11 cellular contexts compared by ENCODE assay signal in the genomic region with DNA sequence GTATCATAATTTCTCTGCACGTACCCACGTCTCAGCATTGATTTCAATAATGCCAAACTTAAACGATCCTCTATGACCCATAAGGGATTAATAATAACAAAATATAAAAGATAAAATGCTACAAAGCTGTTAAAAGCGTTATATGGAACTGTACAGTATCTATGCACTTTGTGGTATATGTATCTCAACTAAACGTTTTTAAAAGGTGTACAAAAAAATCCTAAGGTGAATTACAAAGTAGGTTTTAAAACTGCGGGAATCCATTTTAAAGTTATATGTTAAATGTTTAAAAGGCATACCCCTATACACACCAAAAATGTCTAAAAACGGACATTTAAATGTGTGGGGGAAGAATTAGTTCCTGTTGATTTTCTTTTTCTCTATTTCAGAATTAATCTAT. TPM values are rescaled to one million over a fixed set of nuclear protein-coding genes. Genes with fewer than 3 reads are reported as not detected.
DNase-seq lines count a peak whose midpoint lies in the region; ATAC-seq and TF ChIP-seq lines count a peak whose summit lies in the region.
"Had no signal": no experiment of that assay in that cellular context is flagged by ENCODE, and none has a peak within 500 bp of the region (broad histone marks: within the 10 kb centered on the region; RNA-seq: fewer than 3 reads in every experiment).

No MANE protein-coding gene starts in this region.

- no peaks in the 10 kb centered on the region for H4K20me1 ChIP-seq in IMR-90 (ENCODE audit: insufficient read depth, low read length)
- no peaks in the 10 kb centered on the region for H4K20me1 ChIP-seq in mammary epithelial cell (ENCODE audit: insufficient read depth, low read length)

- H4K5ac ChIP-seq in IMR-90 (ENCODE audit: low read depth, low read length), result no peak overlapping the region

- no peak for TF ChIP-seq RAD21 in IMR-90 (IDR thresholded peaks at IDR 0.05; ENCODE audit: low read length)

- H3K36me3 Mint-ChIP-seq in naive B cell, result no peaks in the 10 kb centered on the region

- H4K8ac ChIP-seq in IMR-90 (ENCODE audit: low read depth in 2 of 2, low read length in 2 of 2), result no peak overlapping the region; a peak in 1 of 4 replicates

- no TSS peak for BruUV-seq in IMR-90 (replicated peaks; lab: Mats Ljungman, UMichigan)
- no TSS peak for BruUV-seq in mammary epithelial cell (replicated peaks; lab: Mats Ljungman, UMichigan)

- H3K18ac ChIP-seq in IMR-90 (ENCODE audit: low read depth, low read length), result no peak overlapping the region

- POLR2A ChIA-PET in IMR-90 (lab: Charles Lee; ENCODE audit: unreplicated experiment), result no interaction called here

- TF ChIP-seq POLR2A in IMR-90 (IDR thresholded peaks at IDR 0.05; ENCODE audit: low read depth, low read length), result no peak

- H3K27ac ChIP-seq in ACC112 (ENCODE audit: low read depth, low read length) (no peak overlapping the region), IMR-90 (ENCODE audit: insufficient read depth, low read length) (no peak overlapping the region), mammary epithelial cell (ENCODE audit: insufficient read depth, low read depth, low read length) (no peak overlapping the region)

- peak overlapping the region; percentile 64 for H3K4me2 ChIP-seq in IMR-90 (ENCODE audit: low read depth, low read length)
- H3K4me2 ChIP-seq in mammary epithelial cell (ENCODE audit: insufficient read depth, low read depth, low read length), result peak overlapping the region; percentile 78

- intact Hi-C loops in IMR-90 (cut with micrococcal nuclease), result no loop called here
- intact Hi-C loops in mammary epithelial cell (cut with micrococcal nuclease), result no loop called here

- peaks cover 0 to 10% of the 10 kb centered on the region in 2 experiments; a peak in 1 of 4 replicates for H3K79me1 ChIP-seq in IMR-90 (ENCODE audit: low read depth in 1 of 2, low read length in 2 of 2)

- H3K27me3 ChIP-seq in ACC112 (ENCODE audit: insufficient read depth, low read length) (no peaks in the 10 kb centered on the region), IMR-90 (ENCODE audit: control insufficient read depth, insufficient read depth, low read length) (no peaks in the 10 kb centered on the region), mammary epithelial cell (ENCODE audit: insufficient read depth, low read length) (no peaks in the 10 kb centered on the region)

- H2AK5ac ChIP-seq in IMR-90 (ENCODE audit: low read depth, low read length), result no peak overlapping the region

- H2BK5ac ChIP-seq in IMR-90 (ENCODE audit: low read depth, low read length, poor library complexity, severe bottlenecking), result no peak overlapping the region

- no peaks in the 10 kb centered on the region for H3K9me1 ChIP-seq in IMR-90 (ENCODE audit: insufficient read depth, low read length)

- peaks cover 12 to 25% (median 13%) of the 10 kb centered on the region in 3 donors for H3K4me1 Mint-ChIP-seq in naive B cell

- no peak overlapping the region for H2BK120ac ChIP-seq in IMR-90 (ENCODE audit: low read depth, low read length)

- CTCF ChIA-PET in IMR-90 (lab: Yijun Ruan, JAX), result no interaction called here
- CTCF ChIA-PET in mammary epithelial cell (lab: Charles Lee; ENCODE audit: low non-redundant PET), result no interaction called here

- H3K36me3 ChIP-seq in ACC112 (ENCODE audit: insufficient read depth, low read length) (no peaks in the 10 kb centered on the region; the same call in 1 of the 2 replicates), IMR-90 (ENCODE audit: control insufficient read depth, insufficient read depth, low read length) (no peaks in the 10 kb centered on the region), mammary epithelial cell (ENCODE audit: insufficient read depth, low read length) (no peaks in the 10 kb centered on the region)

- H3K27ac Mint-ChIP-seq in naive B cell, result peak overlapping the region in 2 of 6 donors; percentile 97 to 98

- H3K14ac ChIP-seq in IMR-90 (replicated peaks; ENCODE audit: low read depth, low read length), result no peak overlapping the region

- dilution Hi-C loops in IMR-90 (cut with HindIII; ENCODE audit: low sequenced_read_pairs, unreplicated experiment), result no loop called here
- dilution Hi-C loops in mammary epithelial cell (cut with HindIII; ENCODE audit: low sequenced_read_pairs), result no loop called here

- H3K79me2 ChIP-seq in ACC112 (ENCODE audit: control insufficient read depth, insufficient read depth, low read length, unreplicated experiment) (peaks cover 18% of the 10 kb centered on the region), mammary epithelial cell (ENCODE audit: insufficient read depth, low read length) (peaks cover 3% of the 10 kb centered on the region)

- TF ChIP-seq CTCF in IMR-90 (conservative IDR thresholded peaks at IDR 0.05; ENCODE audit: low read depth, low read length) (no peak), mammary epithelial cell (conservative IDR thresholded peaks at IDR 0.05 in 1 of 2, IDR thresholded peaks at IDR 0.05 in 1 of 2; ENCODE audit: extremely low read depth in 1 of 2, insufficient read depth in 1 of 2, low read depth in 1 of 2, low read length in 2 of 2) (no peak)

- H3K9ac ChIP-seq in IMR-90 (ENCODE audit: low read depth, low read length) (no peak overlapping the region), mammary epithelial cell (ENCODE audit: insufficient read depth, low read length) (no peak overlapping the region)

- WGBS in IMR-90 (ENCODE audit: extremely low coverage in 2 of 2, insufficient read length in 1 of 2), 2 experiments, result no CpG with 5 or more reads among the region's 7 CpGs
- 55% methylated on average over 7 of the region's 7 CpGs for WGBS in mammary epithelial cell (ENCODE audit: low coverage, missing lambda C conversion rate)

- H3K4me1 ChIP-seq in ACC112 (ENCODE audit: control insufficient read depth, insufficient read depth, low read length, unreplicated experiment) (peaks cover 7% of the 10 kb centered on the region), IMR-90 (ENCODE audit: control insufficient read depth, insufficient read depth, low read length) (peaks cover 2% of the 10 kb centered on the region; the same call in 1 of the 2 replicates), mammary epithelial cell (ENCODE audit: insufficient read depth, low read length) (no peaks in the 10 kb centered on the region)

- no peak overlapping the region for H2AK9ac ChIP-seq in IMR-90 (replicated peaks; ENCODE audit: low read depth, low read length, poor library complexity)

- no peak overlapping the region for H3K23ac ChIP-seq in IMR-90 (ENCODE audit: low read depth, low read length)

- ATAC-seq in IMR-90 (ENCODE audit: low read depth) (no peak), naive B cell (ENCODE audit: low read depth in 2 of 2) (no peak)

- in situ Hi-C loops in IMR-90 (cut with MboI; ENCODE audit: low sequenced_read_pairs) (no loop called here), mammary epithelial cell (cut with MboI; ENCODE audit: low sequenced_read_pairs in 2 of 2) (no loop called here)

- DNase-seq in IMR-90 (no peak), mammary epithelial cell (no peak), naive B cell (no peak), NCI-H524 treated with DMSO at 0.1 percent for 48 hours (lab: John Stamatoyannopoulos, UW) (no peak), COLO668 (lab: John Stamatoyannopoulos, UW; ENCODE audit: unreplicated experiment) (no peak), HuH-7 (ENCODE audit: low spot score) (no peak), NCI-H1436 treated with DMSO at 0.1 percent for 48 hours (lab: John Stamatoyannopoulos, UW) (no peak)
- DNase-seq: activated T-cell treated with anti-CD3 and anti-CD28 coated beads, Interleukin-2, amount 50 U/mL, for 72 hours; islet precursor cell; NCI-H1930 had no signal

- H4K91ac ChIP-seq in IMR-90 (ENCODE audit: insufficient read depth, low read depth, low read length), result no peak overlapping the region

- H3K4ac ChIP-seq in IMR-90 (ENCODE audit: low read depth, low read length), result no peak overlapping the region

- H2BK20ac ChIP-seq in IMR-90 (ENCODE audit: low read depth, low read length), result no peak overlapping the region

- H2AFZ ChIP-seq in ACC112 (ENCODE audit: low read length, unreplicated experiment) (no peak overlapping the region), IMR-90 (replicated peaks; ENCODE audit: low read length, poor library complexity) (no peak overlapping the region), mammary epithelial cell (ENCODE audit: low read depth, low read length) (no peak overlapping the region)

- H3K9me3 Mint-ChIP-seq in naive B cell, result peaks cover 0 to 3% (median 0%) of the 10 kb centered on the region in 7 donors
- H3K9me3 Mint-ChIP-seq: activated T-cell treated with anti-CD3 and anti-CD28 coated beads, Interleukin-2, amount 50 U/mL, for 72 hours had no signal

- H3K27me3 Mint-ChIP-seq in naive B cell, result no peaks in the 10 kb centered on the region

- peak overlapping the region in 6 of 8 donors; percentile 2 to 97 (median 89) for H3K4me3 Mint-ChIP-seq in naive B cell

- H3K4me3 ChIP-seq in ACC112 (ENCODE audit: low read depth, low read length), result peak overlapping the region; percentile 94
- no peak overlapping the region; the same call in 1 of the 2 replicates for H3K4me3 ChIP-seq in IMR-90 (ENCODE audit: insufficient read depth, low read depth, low read length)
- peak overlapping the region in 2 of 3 experiments; percentile 39 to 52 for H3K4me3 ChIP-seq in mammary epithelial cell (replicated peaks in 1 of 3; ENCODE audit: insufficient read depth in 1 of 3, low read depth in 2 of 3, low read length in 3 of 3)

- H3K56ac ChIP-seq in IMR-90 (ENCODE audit: extremely low read depth, insufficient read depth, low read length), result no peak overlapping the region

- no peak overlapping the region for H2BK15ac ChIP-seq in IMR-90 (ENCODE audit: low read depth, low read length)

- 0 out of 2 replicates have a peak, but pooled peaks cover 2% of the 10 kb centered on the region for H3K9me3 ChIP-seq in IMR-90 (ENCODE audit: control insufficient read depth, insufficient read depth, low read length)
- H3K9me3 ChIP-seq in mammary epithelial cell (replicated peaks; ENCODE audit: insufficient read depth, low read length), result no peaks in the 10 kb centered on the region

TF ChIP-seq in IMR-90, 13 proteins besides CTCF, POLR2A, EP300 and RAD21 (continues in another document):
- TF ChIP-seq MAFK (IDR thresholded peaks at IDR 0.05; ENCODE audit: low read depth, low read length), result no peak

RNA-seq across cellular contexts. Expression of a gene that starts 0.9 kb away (rescaled TPM):
- total RNA-seq in IMR-90 (2012; rRNA removed) (3.0 and 3.3 TPM in 2 replicates), mammary epithelial cell (1 to 10 TPM; 3.2 to 3.8 TPM)
- polyA plus RNA-seq in IMR-90 (2012; rRNA removed) (1.3 and 1.7 TPM in 2 replicates), mammary epithelial cell (1.2 TPM), naive B cell (ENCODE audit: low read depth in 6 of 6) (1 to 10 TPM in 5 of 6 donors, not detected in 1; 3.0 to 9.4 (median 6.1) TPM)
- 0.30 and 0.38 TPM in 2 replicates for polyA plus RNA-seq in IMR-90 (2012; cell fraction: cytosol; rRNA removed)
- 0.51 and 5.2 TPM in 2 replicates for polyA plus RNA-seq in IMR-90 (2012; cell fraction: nucleus; rRNA removed; ENCODE audit: low replicate concordance)
- polyA minus RNA-seq in mammary epithelial cell, result 0.83 TPM

RNA-seq across cellular contexts. Expression of a gene that starts 3.9 kb away (rescaled TPM):
- total RNA-seq in IMR-90 (2012; rRNA removed) (not detected in 2 replicates), mammary epithelial cell (not detected)
- polyA plus RNA-seq in IMR-90 (2012; rRNA removed) (not detected in 2 replicates), mammary epithelial cell (not detected), naive B cell (ENCODE audit: low read depth in 6 of 6) (under 1 TPM in 1 of 6 donors, not detected in 5; 0.87 TPM)
- polyA plus RNA-seq in IMR-90 (2012; cell fraction: cytosol; rRNA removed), result not detected in 2 replicates
- polyA plus RNA-seq in IMR-90 (2012; cell fraction: nucleus; rRNA removed; ENCODE audit: low replicate concordance), result not detected in 2 replicates
- polyA minus RNA-seq in mammary epithelial cell, result not detected
- total RNA-seq: activated T-cell treated with anti-CD3 and anti-CD28 coated beads, Interleukin-2, amount 50 U/mL, for 72 hours had no signal
